25 cellular contexts compared by ENCODE assay signal in genomic region chr18:45133246-45133645, GRCh38.
DNase-seq lines count a peak whose midpoint lies in the region; ATAC-seq, FAIRE-seq and TF ChIP-seq lines count a peak whose summit lies in the region.
"Had no signal": no experiment of that assay in that cellular context is flagged by ENCODE, and none has a peak within 500 bp of the region (broad histone marks: within the 10 kb centered on the region; RNA-seq: fewer than 3 reads in every experiment).

No MANE protein-coding gene starts in this region.

- H3K9me3 Mint-ChIP-seq in activated CD4-positive, alpha-beta T cell treated with anti-CD3 and anti-CD28 coated beads for 36 hours (ENCODE audit: low read depth) = peaks cover 2% of the 10 kb centered on the region
- H3K9me3 Mint-ChIP-seq in chondrocyte (ENCODE audit: low read depth) = peaks cover 3% of the 10 kb centered on the region
- H3K9me3 Mint-ChIP-seq: CD8-positive, alpha-beta memory T cell had no signal

- H3K36me3 Mint-ChIP-seq in activated CD4-positive, alpha-beta T cell treated with anti-CD3 and anti-CD28 coated beads for 36 hours (ENCODE audit: low read depth) = no peaks in the 10 kb centered on the region
- no peaks in the 10 kb centered on the region for H3K36me3 Mint-ChIP-seq in chondrocyte (ENCODE audit: low read depth)
- H3K36me3 Mint-ChIP-seq: CD14-positive monocyte; CD4-positive, alpha-beta memory T cell; CD4-positive, CD25-positive, alpha-beta regulatory T cell; CD8-positive, alpha-beta memory T cell had no signal

- H3K4me3 Mint-ChIP-seq in activated CD4-positive, alpha-beta T cell treated with anti-CD3 and anti-CD28 coated beads for 36 hours = no peak overlapping the region
- H3K4me3 Mint-ChIP-seq in chondrocyte (ENCODE audit: unreplicated experiment) = no peak overlapping the region
- H3K4me3 Mint-ChIP-seq: CD14-positive monocyte; CD4-positive, alpha-beta memory T cell; CD4-positive, CD25-positive, alpha-beta regulatory T cell; CD8-positive, alpha-beta memory T cell had no signal

- no peak for TF ChIP-seq CTCF in chondrocyte (IDR thresholded peaks at IDR 0.05)

- no peak overlapping the region for H3K4me3 ChIP-seq in adipocyte (ENCODE audit: low read length)
- H3K4me3 ChIP-seq: BLaER1, GM12878 had no signal

- H3K4me1 Mint-ChIP-seq in activated CD4-positive, alpha-beta T cell treated with anti-CD3 and anti-CD28 coated beads for 36 hours = no peaks in the 10 kb centered on the region
- H3K4me1 Mint-ChIP-seq in chondrocyte (ENCODE audit: low read depth) = peaks cover 8% of the 10 kb centered on the region
- H3K4me1 Mint-ChIP-seq: CD14-positive monocyte; CD4-positive, alpha-beta memory T cell; CD4-positive, CD25-positive, alpha-beta regulatory T cell had no signal

- CTCF ChIA-PET in activated CD4-positive, alpha-beta T cell treated with anti-CD3 and anti-CD28 coated beads for 36 hours (lab: Charles Lee) = no interaction called here

- H3K4me1 ChIP-seq in adipocyte (ENCODE audit: control insufficient read depth, insufficient read depth, low read length) = no peaks in the 10 kb centered on the region
- H3K4me1 ChIP-seq: BE2C had no signal

- H3K9ac ChIP-seq in adipocyte (ENCODE audit: low read length) = no peak overlapping the region
- H3K9ac ChIP-seq: BLaER1 had no signal

- ATAC-seq in GM21619 (IDR thresholded peaks at IDR 0.05; ENCODE audit: unreplicated experiment) = no peak
- no peak for ATAC-seq in activated CD4-positive, alpha-beta T cell treated with anti-CD3 and anti-CD28 coated beads for 36 hours
- ATAC-seq: GM12878 had no signal

- intact Hi-C loops in activated CD4-positive, alpha-beta T cell treated with anti-CD3 and anti-CD28 coated beads for 36 hours (cut with DNase I, micrococcal nuclease) = no loop called here

- no peaks in the 10 kb centered on the region for H3K9me3 ChIP-seq in adipocyte (ENCODE audit: control insufficient read depth, low read length)
- H3K9me3 ChIP-seq: BE2C, BLaER1 had no signal

- H3K36me3 ChIP-seq in adipocyte (ENCODE audit: control insufficient read depth, insufficient read depth, low read length, severe bottlenecking) = no peaks in the 10 kb centered on the region
- H3K36me3 ChIP-seq: BE2C, BLaER1 had no signal

- H3K27me3 ChIP-seq in adipocyte (replicated peaks; ENCODE audit: control insufficient read depth, insufficient read depth, low read length) = no peaks in the 10 kb centered on the region
- H3K27me3 ChIP-seq: BE2C, BLaER1 had no signal

- FAIRE-seq in islet of Langerhans (lab: Jason Lieb, UNC) = peak; percentile 33
- FAIRE-seq: A204.1, GM12878, GM18507 had no signal

- POLR2A ChIA-PET in activated CD4-positive, alpha-beta T cell treated with anti-CD3 and anti-CD28 coated beads for 36 hours (lab: Charles Lee) = no interaction called here

- H3K27ac Mint-ChIP-seq in activated CD4-positive, alpha-beta T cell treated with anti-CD3 and anti-CD28 coated beads for 36 hours = no peak overlapping the region
- no peak overlapping the region for H3K27ac Mint-ChIP-seq in chondrocyte (ENCODE audit: unreplicated experiment)
- H3K27ac Mint-ChIP-seq: CD14-positive monocyte; CD4-positive, alpha-beta memory T cell; CD4-positive, CD25-positive, alpha-beta regulatory T cell; CD8-positive, alpha-beta memory T cell had no signal

- DNase-seq in adipocyte (ENCODE audit: low read depth) (peak; percentile 18), fibroblast of gingiva (ENCODE audit: low read depth) (peak; percentile 21), stromal cell of bone marrow (ENCODE audit: low read depth) (peak; percentile 10), chondrocyte (ENCODE audit: low spot score) (no peak)
- no peak for DNase-seq in activated CD4-positive, alpha-beta T cell treated with anti-CD3 and anti-CD28 coated beads for 36 hours
- DNase-seq: ACHN; BE2C; C1 segment of cervical spinal cord; CD4-positive, alpha-beta memory T cell; CD4-positive, CD25-positive, alpha-beta regulatory T cell; CD8-positive, alpha-beta memory T cell; COR-L47; DMS153; DMS53; DMS79; DND-41; EL; GDM1 had no signal

- peaks cover 8% of the 10 kb centered on the region for H3K27me3 Mint-ChIP-seq in activated CD4-positive, alpha-beta T cell treated with anti-CD3 and anti-CD28 coated beads for 36 hours
- H3K27me3 Mint-ChIP-seq in chondrocyte (ENCODE audit: low read depth) = peaks cover 1% of the 10 kb centered on the region
- H3K27me3 Mint-ChIP-seq: CD4-positive, CD25-positive, alpha-beta regulatory T cell had no signal

Comparison
In these comparisons a context has a peak if more than half of its experiments do, and no peak if none do; other contexts are left out.
1. DNase-seq: peak in adipocyte (single experiment), fibroblast of gingiva (single experiment) and stromal cell of bone marrow (single experiment); none in activated CD4-positive, alpha-beta T cell treated with anti-CD3 and anti-CD28 coated beads for 36 hours (single experiment) and chondrocyte (single experiment).